In genomic region chr15:89936793-89937265, GRCh38 we compare ENCODE assay signal across 20 cellular contexts. TPM values are rescaled to one million over a fixed set of nuclear protein-coding genes. Genes with fewer than 3 reads are reported as not detected.
DNase-seq lines count a peak whose midpoint lies in the region; ATAC-seq, FAIRE-seq and TF ChIP-seq lines count a peak whose summit lies in the region.
"Had no signal": no experiment of that assay in that cellular context is flagged by ENCODE, and none has a peak within 500 bp of the region (broad histone marks: within the 10 kb centered on the region; RNA-seq: fewer than 3 reads in every experiment).

No MANE protein-coding gene starts in this region.

- intact Hi-C loops in naive thymus-derived CD4-positive, alpha-beta T cell (cut with micrococcal nuclease) = loop anchor here in 1 of 2 donors (5.0 kb wide), 1 partner anchor 65 kb away; the partner anchor contains the start of gene ZNF710
- intact Hi-C loops in testis (cut with DNase I; ENCODE audit: low total_unique reads) = no loop called here
- intact Hi-C loops in left ventricle myocardium inferior (cut with micrococcal nuclease) = no loop called here

- DNase-seq in T-helper 2 cell treated with Interferon-gamma antibody and Interleukin-4, amounts not matched to agents 5 μg/mL and 100 μg/mL, for 36 hours (ENCODE audit: low spot score) = no peak
- no peak for DNase-seq in naive thymus-derived CD4-positive, alpha-beta T cell
- no peak for DNase-seq in testis
- no peak for DNase-seq in kidney tubule cell (ENCODE audit: low spot score)
- no peak for DNase-seq in left ventricle myocardium inferior
- no peak for DNase-seq in RCC 7860 (ENCODE audit: low spot score)
- DNase-seq: COR-L47, H9, MG63, NCI-H2029, NCI-H446, NCI-H774, RPMI8226, SHP77 treated with DMSO at 0.1 percent for 48 hours had no signal

- H3K27me3 ChIP-seq in BLaER1 (no peaks in the 10 kb centered on the region), testis (no peaks in the 10 kb centered on the region), left ventricle myocardium inferior (ENCODE audit: low read depth) (no peaks in the 10 kb centered on the region)
- H3K27me3 ChIP-seq in naive thymus-derived CD4-positive, alpha-beta T cell (ENCODE audit: control insufficient read depth in 2 of 2, insufficient read depth in 2 of 2, low read length in 2 of 2) = no peaks in the 10 kb centered on the region
- H3K27me3 ChIP-seq: MG63 had no signal

- no peaks in the 10 kb centered on the region for H3K36me3 ChIP-seq in BLaER1
- no peaks in the 10 kb centered on the region for H3K36me3 ChIP-seq in KOPT-K1 (ENCODE audit: insufficient read depth, low read length)
- H3K36me3 ChIP-seq in naive thymus-derived CD4-positive, alpha-beta T cell (ENCODE audit: control insufficient read depth in 2 of 3, insufficient read depth in 3 of 3, low read length in 3 of 3) = no peaks in the 10 kb centered on the region
- no peaks in the 10 kb centered on the region for H3K36me3 ChIP-seq in testis (ENCODE audit: low read depth, missing control alignments)
- no peaks in the 10 kb centered on the region for H3K36me3 ChIP-seq in left ventricle myocardium inferior
- H3K36me3 ChIP-seq: MG63 had no signal

- H3K4me3 ChIP-seq in BLaER1 (no peak overlapping the region), testis (no peak overlapping the region), left ventricle myocardium inferior (no peak overlapping the region)
- H3K4me3 ChIP-seq in naive thymus-derived CD4-positive, alpha-beta T cell (ENCODE audit: low read length) = no peak overlapping the region
- H3K4me3 ChIP-seq: GM12878, GM23338, MG63 had no signal

- POLR2A ChIA-PET in naive thymus-derived CD4-positive, alpha-beta T cell (lab: Charles Lee) = interaction anchor here (0.8 kb wide), 1 partner anchor 1168 kb away, joined by 3 read pairs; no protein-coding TSS in a partner anchor

- H3K9me3 Mint-ChIP-seq in T-helper 2 cell treated with Interferon-gamma antibody and Interleukin-4, amounts not matched to agents 5 μg/mL and 100 μg/mL, for 36 hours = no peaks in the 10 kb centered on the region
- H3K9me3 Mint-ChIP-seq in naive thymus-derived CD4-positive, alpha-beta T cell = no peaks in the 10 kb centered on the region
- H3K9me3 Mint-ChIP-seq: CD4-positive, alpha-beta T cell; GM23338; H9 had no signal

- H4K20me1 ChIP-seq in BLaER1 = no peaks in the 10 kb centered on the region

- TF ChIP-seq POLR2A in testis (IDR thresholded peaks at IDR 0.05) = no peak

- FAIRE-seq in RCC 7860 (lab: Jason Lieb, UNC) = no peak
- FAIRE-seq: GM12878, HepG2 had no signal

- peaks cover 18% of the 10 kb centered on the region for H3K4me1 ChIP-seq in BLaER1
- H3K4me1 ChIP-seq in naive thymus-derived CD4-positive, alpha-beta T cell (ENCODE audit: control insufficient read depth in 2 of 2, insufficient read depth in 2 of 2, low read length in 2 of 2) = peaks cover 6 to 11% of the 10 kb centered on the region in 2 donors
- H3K4me1 ChIP-seq in testis = no peaks in the 10 kb centered on the region
- H3K4me1 ChIP-seq in left ventricle myocardium inferior = no peaks in the 10 kb centered on the region

- H3K9me3 ChIP-seq in BLaER1 (no peaks in the 10 kb centered on the region), KOPT-K1 (ENCODE audit: insufficient read depth, low read length, poor library complexity, severe bottlenecking) (no peaks in the 10 kb centered on the region), testis (no peaks in the 10 kb centered on the region), left ventricle myocardium inferior (replicated peaks) (no peaks in the 10 kb centered on the region)
- no peaks in the 10 kb centered on the region for H3K9me3 ChIP-seq in naive thymus-derived CD4-positive, alpha-beta T cell (ENCODE audit: control insufficient read depth in 2 of 3, low read length in 3 of 3)
- H3K9me3 ChIP-seq: MG63 had no signal

- TF ChIP-seq CTCF in testis (IDR thresholded peaks at IDR 0.05) (no peak), left ventricle myocardium inferior (IDR thresholded peaks at IDR 0.05; ENCODE audit: borderline replicate concordance) (no peak)

- 92 to 93% methylated on average over 14 of the region's 14 CpGs for WGBS in testis, 2 donors

- peak; percentile 21 for ATAC-seq in naive thymus-derived CD4-positive, alpha-beta T cell
- ATAC-seq: GM12878, GM23338, HepG2 had no signal

- H3K9ac ChIP-seq in BLaER1 = no peak overlapping the region

- no peaks in the 10 kb centered on the region for H3K36me3 Mint-ChIP-seq in T-helper 2 cell treated with Interferon-gamma antibody and Interleukin-4, amounts not matched to agents 5 μg/mL and 100 μg/mL, for 36 hours (ENCODE audit: low read depth)
- no peaks in the 10 kb centered on the region for H3K36me3 Mint-ChIP-seq in naive thymus-derived CD4-positive, alpha-beta T cell

- H3K4me1 Mint-ChIP-seq in T-helper 2 cell treated with Interferon-gamma antibody and Interleukin-4, amounts not matched to agents 5 μg/mL and 100 μg/mL, for 36 hours (ENCODE audit: low read depth) = peaks cover 24% of the 10 kb centered on the region
- H3K4me1 Mint-ChIP-seq in naive thymus-derived CD4-positive, alpha-beta T cell = peaks cover 14 to 29% (median 17%) of the 10 kb centered on the region in 7 donors
- H3K4me1 Mint-ChIP-seq: GM23338, H9 had no signal

- H3K4me3 Mint-ChIP-seq in T-helper 2 cell treated with Interferon-gamma antibody and Interleukin-4, amounts not matched to agents 5 μg/mL and 100 μg/mL, for 36 hours = peak overlapping the region; percentile 13
- peak overlapping the region in 1 of 10 donors; percentile 4 for H3K4me3 Mint-ChIP-seq in naive thymus-derived CD4-positive, alpha-beta T cell
- H3K4me3 Mint-ChIP-seq: CD4-positive, alpha-beta T cell; GM23338; H9 had no signal

- peak overlapping the region; percentile 70 for H3K4me2 ChIP-seq in BLaER1
- H3K4me2 ChIP-seq: GM23338 had no signal

- H3K27ac ChIP-seq in BLaER1 (no peak overlapping the region), KOPT-K1 (ENCODE audit: low read depth, low read length, poor library complexity, severe bottlenecking) (peak overlapping the region; percentile 68), testis (no peak overlapping the region), left ventricle myocardium inferior (replicated peaks) (no peak overlapping the region)
- no peak overlapping the region for H3K27ac ChIP-seq in naive thymus-derived CD4-positive, alpha-beta T cell (ENCODE audit: low read depth, low read length)

- peaks cover 9% of the 10 kb centered on the region for H3K27me3 Mint-ChIP-seq in T-helper 2 cell treated with Interferon-gamma antibody and Interleukin-4, amounts not matched to agents 5 μg/mL and 100 μg/mL, for 36 hours (ENCODE audit: low read depth)
- H3K27me3 Mint-ChIP-seq in naive thymus-derived CD4-positive, alpha-beta T cell = peaks cover 0 to 30% (median 0%) of the 10 kb centered on the region in 5 donors
- H3K27me3 Mint-ChIP-seq: CD4-positive, alpha-beta T cell had no signal

- CTCF ChIA-PET in naive thymus-derived CD4-positive, alpha-beta T cell (lab: Charles Lee) = interaction anchor here (0.6 to 0.9 kb wide), 3 partner anchors 135 to 562 kb away, joined by 3 to 5 read pairs (median 4); no protein-coding TSS in a partner anchor

- no peak overlapping the region for H3K27ac Mint-ChIP-seq in T-helper 2 cell treated with Interferon-gamma antibody and Interleukin-4, amounts not matched to agents 5 μg/mL and 100 μg/mL, for 36 hours
- H3K27ac Mint-ChIP-seq in naive thymus-derived CD4-positive, alpha-beta T cell = peak overlapping the region in 1 of 9 donors; percentile 29
- H3K27ac Mint-ChIP-seq: GM23338, H9 had no signal

RNA-seq across cellular contexts. Expression of gene ARPIN, which starts 24.1 kb away (rescaled TPM):
- total RNA-seq in naive thymus-derived CD4-positive, alpha-beta T cell = 1 to 10 TPM in 1 of 5 experiments, under 1 TPM in 3, not detected in 1; 0.08 to 1.1 (median 0.31) TPM
- polyA plus RNA-seq in naive thymus-derived CD4-positive, alpha-beta T cell = not detected
- total RNA-seq in testis (10 to 100 TPM in 1 of 2 donors, 1 to 10 TPM in 1; 6.6 to 14.3 TPM), left ventricle myocardium inferior (11.4 TPM)
- polyA plus RNA-seq in testis (ENCODE audit: insufficient read depth, low read depth, low replicate concordance) = 15.9 TPM
- total RNA-seq: CD4-positive, alpha-beta T cell; GM12878 had no signal

RNA-seq across cellular contexts. Expression of gene AP3S2, which starts 43.0 kb away (rescaled TPM):
- total RNA-seq in naive thymus-derived CD4-positive, alpha-beta T cell = 10 to 100 TPM; 24.3 to 31.7 (median 28.4) TPM
- polyA plus RNA-seq in naive thymus-derived CD4-positive, alpha-beta T cell = 10 to 100 TPM; 29.8 to 32.8 TPM
- total RNA-seq in testis = 10 to 100 TPM; 45.8 to 53.0 TPM
- 31.9 TPM for polyA plus RNA-seq in testis (ENCODE audit: insufficient read depth, low read depth, low replicate concordance)
- 44.1 TPM for total RNA-seq in left ventricle myocardium inferior
